8 cellular contexts compared by ENCODE assay signal in the genomic region with DNA sequence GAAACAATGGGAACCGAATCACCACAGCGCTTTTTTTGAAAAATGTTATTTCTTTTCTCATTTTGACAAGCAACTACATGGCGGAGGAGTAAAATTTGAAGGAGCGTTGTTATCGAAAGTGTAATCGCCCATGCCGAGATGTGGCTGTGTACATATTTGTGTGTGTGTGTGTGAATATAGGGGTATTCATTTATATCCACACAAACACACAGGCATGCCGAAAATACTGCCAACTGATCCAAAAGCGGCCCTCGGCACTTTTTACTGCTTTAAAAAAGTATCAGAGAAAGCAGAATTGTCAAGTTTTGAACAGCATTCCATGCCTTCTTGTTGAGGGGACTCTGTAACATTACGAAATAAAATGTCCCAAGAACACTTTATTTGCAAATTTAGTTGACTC. TPM values are rescaled to one million over a fixed set of nuclear protein-coding genes. Genes with fewer than 3 reads are reported as not detected.
DNase-seq lines count a peak whose midpoint lies in the region; ATAC-seq and TF ChIP-seq lines count a peak whose summit lies in the region.

No MANE protein-coding gene starts in this region.

- H3K9ac ChIP-seq in KMS-11: no peak overlapping the region; the same call in 1 of the 2 replicates

- H3K4me3 Mint-ChIP-seq in naive thymus-derived CD8-positive, alpha-beta T cell: peak overlapping the region; percentile 74 to 93 (median 85)

- H3K4me1 Mint-ChIP-seq in naive thymus-derived CD8-positive, alpha-beta T cell: peaks cover 0 to 29% (median 18%) of the 10 kb centered on the region in 4 donors

- DNase-seq in AG10803 (ENCODE audit: low read depth) (no peak), dermis blood vessel endothelial cell (peak; percentile 1)
- DNase-seq in naive thymus-derived CD8-positive, alpha-beta T cell: no peak

- H3K27ac ChIP-seq in KMS-11: no peak overlapping the region

- H3K27me3 ChIP-seq in KMS-11 (ENCODE audit: insufficient read depth, low read depth): no peaks in the 10 kb centered on the region

- no peaks in the 10 kb centered on the region for H3K36me3 ChIP-seq in KMS-11 (ENCODE audit: insufficient read depth)

- POLR2A ChIA-PET in naive thymus-derived CD8-positive, alpha-beta T cell (lab: Charles Lee): no interaction called here

- no peaks in the 10 kb centered on the region for H4K20me1 ChIP-seq in KMS-11 (ENCODE audit: insufficient read depth)

- ATAC-seq in naive thymus-derived CD8-positive, alpha-beta T cell: no peak
- ATAC-seq in GM19328 (IDR thresholded peaks at IDR 0.05; ENCODE audit: unreplicated experiment) (no peak), GM19397 (IDR thresholded peaks at IDR 0.05; ENCODE audit: unreplicated experiment) (no peak), GM19395 (IDR thresholded peaks at IDR 0.05; ENCODE audit: unreplicated experiment) (no peak), GM18909 (IDR thresholded peaks at IDR 0.05; ENCODE audit: poor library complexity, unreplicated experiment) (no peak)

- H3K4me1 ChIP-seq in KMS-11 (ENCODE audit: low read depth, poor library complexity, severe bottlenecking): peaks cover 14% of the 10 kb centered on the region

- H3K27ac Mint-ChIP-seq in naive thymus-derived CD8-positive, alpha-beta T cell: peak overlapping the region in 3 of 10 donors; percentile 7 to 40 (median 36)

- peak overlapping the region; percentile 18; the same call in 1 of the 2 replicates for H3K4me2 ChIP-seq in KMS-11

- peaks cover 0 to 5% (median 1%) of the 10 kb centered on the region in 9 donors for H3K9me3 Mint-ChIP-seq in naive thymus-derived CD8-positive, alpha-beta T cell

- H3K79me2 ChIP-seq in KMS-11 (ENCODE audit: insufficient read depth, low read depth): no peaks in the 10 kb centered on the region

- H3K36me3 Mint-ChIP-seq in naive thymus-derived CD8-positive, alpha-beta T cell: peaks cover 0 to 8% (median 0%) of the 10 kb centered on the region in 3 donors

- peaks cover 3 to 38% (median 14%) of the 10 kb centered on the region in 5 donors for H3K27me3 Mint-ChIP-seq in naive thymus-derived CD8-positive, alpha-beta T cell

- peak overlapping the region; percentile 71 for H3K4me3 ChIP-seq in AG10803 (ENCODE audit: low read length)
- H3K4me3 ChIP-seq in KMS-11 (IDR thresholded peaks at IDR 0.05; ENCODE audit: insufficient read depth, low read depth, low read length): no peak overlapping the region

- H2AFZ ChIP-seq in KMS-11 (ENCODE audit: low read depth): peak overlapping the region; percentile 43

- TF ChIP-seq CTCF in AG10803 (conservative IDR thresholded peaks at IDR 0.05; ENCODE audit: low read length) (no peak), KMS-11 (conservative IDR thresholded peaks at IDR 0.05; ENCODE audit: low read depth, low read length) (no peak)

RNA-seq across cellular contexts. Expression of a gene that starts 1.1 kb away (rescaled TPM):
- total RNA-seq in dermis blood vessel endothelial cell: 8.9 and 12.4 TPM in 2 replicates
- total RNA-seq in naive thymus-derived CD8-positive, alpha-beta T cell: 1 to 10 TPM; 1.4 to 1.8 TPM
- under 1 TPM in 1 of 3 donors, not detected in 2; 0.08 TPM for polyA plus RNA-seq in naive thymus-derived CD8-positive, alpha-beta T cell
